In genomic region chr7:256981-257646, GRCh38 we compare ENCODE assay signal across 1 cellular context.
TF ChIP-seq lines count a peak whose summit lies in the region.

No MANE protein-coding gene starts in this region.

TF ChIP-seq in HepG2, 621 proteins besides CTCF, POLR2A, EP300 and RAD21 (continued from another document):
- no peak for TF ChIP-seq ZNF282 (IDR thresholded peaks at IDR 0.05; ENCODE audit: partially characterized antibody)
- TF ChIP-seq ZNF446 (CRISPR knock-in tag; IDR thresholded peaks at IDR 0.05): no peak
- TF ChIP-seq ELF4 (CRISPR knock-in tag; IDR thresholded peaks at IDR 0.05; ENCODE audit: borderline replicate concordance): no peak
- peak; percentile 11 for TF ChIP-seq AGO2 (optimal IDR thresholded peaks at IDR 0.05; ENCODE audit: low read depth, low read length)
- TF ChIP-seq YY1 (IDR thresholded peaks at IDR 0.05; ENCODE audit: insufficient read depth, insufficient replicate concordance, low read depth, low read length): no peak
- TF ChIP-seq ZNF24 (IDR thresholded peaks at IDR 0.05): no peak
TF ChIP-seq in HepG2: peak in this region for 1.
